In genomic region chr4:10951306-10951705, GRCh38 we compare ENCODE assay signal across 28 cellular contexts.
A peak's percentile ranks its signal among the peaks of the same experiment; 100 is the strongest.
DNase-seq lines count a peak whose midpoint lies in the region; ATAC-seq, FAIRE-seq and TF ChIP-seq lines count a peak whose summit lies in the region.
"Had no signal": no experiment of that assay in that cellular context is flagged by ENCODE, and none has a peak within 500 bp of the region (broad histone marks: within the 10 kb centered on the region; RNA-seq: fewer than 3 reads in every experiment).

No MANE protein-coding gene starts in this region.

- no peak for FAIRE-seq in bronchial epithelial cell (lab: Jason Lieb, UNC)
- FAIRE-seq: GM12878, GM19239, H54, HepG2 had no signal

- peak; percentile 2 for ATAC-seq in foreskin keratinocyte
- no peak for ATAC-seq in GM18498 (IDR thresholded peaks at IDR 0.05; ENCODE audit: unreplicated experiment)
- no peak for ATAC-seq in GM21723 (IDR thresholded peaks at IDR 0.05; ENCODE audit: unreplicated experiment)
- ATAC-seq: CD8-positive, alpha-beta T cell; GM12878; HepG2; PC-3; SK-N-SH treated with all-trans-retinoic acid at 6 μM for 48 hours had no signal

- no peaks in the 10 kb centered on the region for H3K27me3 ChIP-seq in bronchial epithelial cell (ENCODE audit: control insufficient read depth, insufficient read depth, low read length)
- peaks cover 5% of the 10 kb centered on the region for H3K27me3 ChIP-seq in foreskin keratinocyte
- H3K27me3 ChIP-seq: MG63, SJCRH30 had no signal

- DNase-seq in T1000 (lab: John Stamatoyannopoulos, UW) = peak; percentile 29
- DNase-seq in bronchial epithelial cell (ENCODE audit: low read depth) = peak; percentile 78
- peak in 1 of 2 donors; percentile 26 for DNase-seq in foreskin keratinocyte
- DNase-seq in stromal cell of bone marrow (ENCODE audit: low read depth) = peak; percentile 4
- no peak for DNase-seq in activated naive CD4-positive, alpha-beta T cell treated with anti-CD3 and anti-CD28 coated beads, Interleukin-2, amount 50 U/mL, for 16 hours
- DNase-seq: CD8-positive, alpha-beta T cell; DMS 273 treated with DMSO at 0.1 percent for 48 hours; DMS79; EL; GDM1; Karpas-422; MG63; NCI-H1105 treated with DMSO at 0.1 percent for 48 hours; NCI-H146; NCI-H1930; NCI-H446; NCI-H524 treated with DMSO at 0.1 percent for 48 hours; NCI-H774; PC-3; SJCRH30 had no signal

- no peak overlapping the region for H3K27ac ChIP-seq in foreskin keratinocyte
- H3K27ac ChIP-seq: C4-2B, SJCRH30 had no signal

- H3K36me3 ChIP-seq in bronchial epithelial cell (ENCODE audit: control insufficient read depth, insufficient read depth, low read length) = no peaks in the 10 kb centered on the region
- H3K36me3 ChIP-seq: MG63, SJCRH30 had no signal

- H3K4me3 ChIP-seq in bronchial epithelial cell (ENCODE audit: low read depth, low read length) = no peak overlapping the region
- H3K4me3 ChIP-seq: GM12878, MG63, SJCRH30 had no signal

- TF ChIP-seq CTCF in bronchial epithelial cell (IDR thresholded peaks at IDR 0.05; ENCODE audit: insufficient read depth, low read length, severe bottlenecking) (no peak), foreskin keratinocyte (conservative IDR thresholded peaks at IDR 0.05) (no peak)

- H3K4me1 ChIP-seq in foreskin keratinocyte = peaks cover 6% of the 10 kb centered on the region
- H3K4me1 ChIP-seq: SJCRH30 had no signal
